Comparison of ENCODE assay signal across 20 cellular contexts in genomic region chr17:50735287-50735686, GRCh38. TPM values are rescaled to one million over a fixed set of nuclear protein-coding genes. Genes with fewer than 3 reads are reported as not detected.
DNase-seq lines count a peak whose midpoint lies in the region; ATAC-seq and TF ChIP-seq lines count a peak whose summit lies in the region.
"Had no signal": no experiment of that assay in that cellular context is flagged by ENCODE, and none has a peak within 500 bp of the region (broad histone marks: within the 10 kb centered on the region; RNA-seq: fewer than 3 reads in every experiment).

No MANE protein-coding gene starts in this region.

- CTCF ChIA-PET in Caco-2 (lab: Charles Lee) = no interaction called here

- peaks cover 73% of the 10 kb centered on the region for H3K4me1 Mint-ChIP-seq in activated naive CD8-positive, alpha-beta T cell (ENCODE audit: low read depth)
- peaks cover 61% of the 10 kb centered on the region for H3K4me1 Mint-ChIP-seq in activated naive CD8-positive, alpha-beta T cell treated with anti-CD3 and anti-CD28 coated beads, Interleukin-2, amount 50 U/mL, for 24 hours
- H3K4me1 Mint-ChIP-seq in Caco-2 (ENCODE audit: low read depth, unreplicated experiment) = peaks cover 23% of the 10 kb centered on the region
- H3K4me1 Mint-ChIP-seq in activated naive CD8-positive, alpha-beta T cell treated with anti-CD3 and anti-CD28 coated beads for 36 hours = peaks cover 70% of the 10 kb centered on the region
- H3K4me1 Mint-ChIP-seq in naive thymus-derived CD8-positive, alpha-beta T cell = peaks cover 18 to 63% (median 61%) of the 10 kb centered on the region in 4 donors

- H3K36me3 Mint-ChIP-seq in activated naive CD8-positive, alpha-beta T cell = peaks cover 10% of the 10 kb centered on the region
- peaks cover 42% of the 10 kb centered on the region for H3K36me3 Mint-ChIP-seq in activated naive CD8-positive, alpha-beta T cell treated with anti-CD3 and anti-CD28 coated beads, Interleukin-2, amount 50 U/mL, for 24 hours (ENCODE audit: low read depth)
- peaks cover 80% of the 10 kb centered on the region for H3K36me3 Mint-ChIP-seq in Caco-2 (ENCODE audit: insufficient read depth, unreplicated experiment)
- peaks cover 26% of the 10 kb centered on the region for H3K36me3 Mint-ChIP-seq in activated naive CD8-positive, alpha-beta T cell treated with anti-CD3 and anti-CD28 coated beads for 36 hours
- peaks cover 4 to 62% (median 6%) of the 10 kb centered on the region in 3 donors for H3K36me3 Mint-ChIP-seq in naive thymus-derived CD8-positive, alpha-beta T cell

- H3K4me3 Mint-ChIP-seq in activated naive CD8-positive, alpha-beta T cell = no peak overlapping the region
- no peak overlapping the region for H3K4me3 Mint-ChIP-seq in activated naive CD8-positive, alpha-beta T cell treated with anti-CD3 and anti-CD28 coated beads, Interleukin-2, amount 50 U/mL, for 24 hours
- no peak overlapping the region for H3K4me3 Mint-ChIP-seq in Caco-2 (ENCODE audit: unreplicated experiment)
- no peak overlapping the region for H3K4me3 Mint-ChIP-seq in activated naive CD8-positive, alpha-beta T cell treated with anti-CD3 and anti-CD28 coated beads for 36 hours
- H3K4me3 Mint-ChIP-seq in naive thymus-derived CD8-positive, alpha-beta T cell = peak overlapping the region in 6 of 10 donors; percentile 5 to 55 (median 18)

- H3K9me3 Mint-ChIP-seq in activated naive CD8-positive, alpha-beta T cell (ENCODE audit: low read depth) = no peaks in the 10 kb centered on the region
- H3K9me3 Mint-ChIP-seq in activated naive CD8-positive, alpha-beta T cell treated with anti-CD3 and anti-CD28 coated beads, Interleukin-2, amount 50 U/mL, for 24 hours = no peaks in the 10 kb centered on the region
- no peaks in the 10 kb centered on the region for H3K9me3 Mint-ChIP-seq in Caco-2 (ENCODE audit: unreplicated experiment)
- H3K9me3 Mint-ChIP-seq in activated naive CD8-positive, alpha-beta T cell treated with anti-CD3 and anti-CD28 coated beads for 36 hours = no peaks in the 10 kb centered on the region
- no peaks in the 10 kb centered on the region for H3K9me3 Mint-ChIP-seq in naive thymus-derived CD8-positive, alpha-beta T cell

- no TSS peak for BruUV-seq in Caco-2 (replicated peaks; lab: Mats Ljungman, UMichigan)

- H3K9me3 ChIP-seq in Caco-2 = no peaks in the 10 kb centered on the region
- H3K9me3 ChIP-seq: HAP-1 had no signal

- ATAC-seq in activated naive CD8-positive, alpha-beta T cell treated with anti-CD3 and anti-CD28 coated beads, Interleukin-2, amount 50 U/mL, for 24 hours = no peak
- no peak for ATAC-seq in naive thymus-derived CD8-positive, alpha-beta T cell
- no peak for ATAC-seq in GM18873 (IDR thresholded peaks at IDR 0.05; ENCODE audit: low FRiP score, unreplicated experiment)

- no peak overlapping the region for H3K27ac ChIP-seq in caudate nucleus (ENCODE audit: low read depth, low read length)

- H3K27ac Mint-ChIP-seq in activated naive CD8-positive, alpha-beta T cell = peak overlapping the region; percentile 10
- H3K27ac Mint-ChIP-seq in activated naive CD8-positive, alpha-beta T cell treated with anti-CD3 and anti-CD28 coated beads, Interleukin-2, amount 50 U/mL, for 24 hours = no peak overlapping the region
- H3K27ac Mint-ChIP-seq in Caco-2 (ENCODE audit: unreplicated experiment) = peak overlapping the region; percentile 6
- peak overlapping the region; percentile 27 for H3K27ac Mint-ChIP-seq in activated naive CD8-positive, alpha-beta T cell treated with anti-CD3 and anti-CD28 coated beads for 36 hours
- H3K27ac Mint-ChIP-seq in naive thymus-derived CD8-positive, alpha-beta T cell = peak overlapping the region in 5 of 10 donors; percentile 27 to 90 (median 46)

- H3K4me1 ChIP-seq in Caco-2 = peaks cover 4% of the 10 kb centered on the region; the same call in 1 of the 2 replicates
- H3K4me1 ChIP-seq: HAP-1 had no signal

- H3K27me3 ChIP-seq in Caco-2 (replicated peaks; ENCODE audit: control insufficient read depth, insufficient read depth, low read length) = no peaks in the 10 kb centered on the region

- intact Hi-C loops in Caco-2 (cut with micrococcal nuclease; ENCODE audit: unreplicated experiment) = loop anchor here (10.0 kb wide), 1 partner anchor 60 kb away; no protein-coding TSS in a partner anchor

- H3K36me3 ChIP-seq in Caco-2 (ENCODE audit: control insufficient read depth, insufficient read depth, low read length) = peaks cover 13% of the 10 kb centered on the region; the same call in 1 of the 2 replicates

- H3K4me3 ChIP-seq in Caco-2 (ENCODE audit: low read depth, low read length) = no peak overlapping the region
- H3K4me3 ChIP-seq: HAP-1 had no signal

- no peak for TF ChIP-seq CTCF in Caco-2 (IDR thresholded peaks at IDR 0.05; ENCODE audit: insufficient read depth in 1 of 2, low read depth in 1 of 2, low read length in 1 of 2, severe bottlenecking in 1 of 2, unreplicated experiment in 1 of 2)

- POLR2A ChIA-PET in Caco-2 (lab: Charles Lee) = interaction anchor here (0.7 kb wide), 1 partner anchor 271 kb away, joined by 3 read pairs; no protein-coding TSS in a partner anchor
- POLR2A ChIA-PET in naive thymus-derived CD8-positive, alpha-beta T cell (lab: Charles Lee) = no interaction called here

- no peaks in the 10 kb centered on the region for H3K27me3 Mint-ChIP-seq in activated naive CD8-positive, alpha-beta T cell
- no peaks in the 10 kb centered on the region for H3K27me3 Mint-ChIP-seq in activated naive CD8-positive, alpha-beta T cell treated with anti-CD3 and anti-CD28 coated beads, Interleukin-2, amount 50 U/mL, for 24 hours
- H3K27me3 Mint-ChIP-seq in Caco-2 (ENCODE audit: insufficient read depth, unreplicated experiment) = no peaks in the 10 kb centered on the region
- no peaks in the 10 kb centered on the region for H3K27me3 Mint-ChIP-seq in activated naive CD8-positive, alpha-beta T cell treated with anti-CD3 and anti-CD28 coated beads for 36 hours
- H3K27me3 Mint-ChIP-seq in naive thymus-derived CD8-positive, alpha-beta T cell = no peaks in the 10 kb centered on the region
- H3K27me3 Mint-ChIP-seq: CD4-positive, CD25-positive, alpha-beta regulatory T cell had no signal

- DNase-seq in activated naive CD8-positive, alpha-beta T cell treated with anti-CD3 and anti-CD28 coated beads, Interleukin-2, amount 50 U/mL, for 24 hours = no peak
- DNase-seq in Caco-2 (no peak), caudate nucleus (lab: John Stamatoyannopoulos, UW) (no peak)
- DNase-seq in activated naive CD8-positive, alpha-beta T cell treated with anti-CD3 and anti-CD28 coated beads for 36 hours = no peak
- DNase-seq in naive thymus-derived CD8-positive, alpha-beta T cell = no peak
- DNase-seq: ACHN; AML-193; CD4-positive, CD25-positive, alpha-beta regulatory T cell; DMS79; KBM-7; NCI-H1417 treated with DMSO at 0.1 percent for 48 hours; NCI-H1930; NCI-H446; NCI-H69; OCI-M1; SIG-M5 had no signal

RNA-seq across cellular contexts. Expression of gene LUC7L3, which starts 15.9 kb away (rescaled TPM):
- 284 and 287 TPM in 2 replicates for total RNA-seq in Caco-2 (2022)
- 100 to 1,000 TPM; 108 to 116 TPM for total RNA-seq in activated naive CD8-positive, alpha-beta T cell treated with anti-CD3 and anti-CD28 coated beads for 36 hours
- total RNA-seq in naive thymus-derived CD8-positive, alpha-beta T cell = 100 to 1,000 TPM; 311 to 345 TPM
- 10 to 100 TPM; 41.6 to 58.4 (median 46.0) TPM for polyA plus RNA-seq in naive thymus-derived CD8-positive, alpha-beta T cell

RNA-seq across cellular contexts. Expression of gene ANKRD40, which starts 27.6 kb away (rescaled TPM):
- total RNA-seq in Caco-2 (2022) = 113 and 114 TPM in 2 replicates
- 10 to 100 TPM; 39.5 to 40.2 TPM for total RNA-seq in activated naive CD8-positive, alpha-beta T cell treated with anti-CD3 and anti-CD28 coated beads for 36 hours
- total RNA-seq in naive thymus-derived CD8-positive, alpha-beta T cell = 10 to 100 TPM; 35.5 to 39.5 TPM
- polyA plus RNA-seq in naive thymus-derived CD8-positive, alpha-beta T cell = 1 to 10 TPM; 2.8 to 5.2 (median 4.3) TPM

RNA-seq across cellular contexts. Expression of gene ANKRD40CL, which starts 32.0 kb away (rescaled TPM):
- 11.2 and 11.4 TPM in 2 replicates for total RNA-seq in Caco-2 (2022)
- total RNA-seq in activated naive CD8-positive, alpha-beta T cell treated with anti-CD3 and anti-CD28 coated beads for 36 hours = not detected
- total RNA-seq in naive thymus-derived CD8-positive, alpha-beta T cell = not detected
- polyA plus RNA-seq in naive thymus-derived CD8-positive, alpha-beta T cell = not detected
- total RNA-seq: CD4-positive, CD25-positive, alpha-beta regulatory T cell; RPMI7951 had no signal
- polyA plus RNA-seq: CD4-positive, CD25-positive, alpha-beta regulatory T cell had no signal

Comparison
In these comparisons a context has a peak if more than half of its experiments do, and no peak if none do; other contexts are left out.
1. H3K4me3 Mint-ChIP-seq: peak in naive thymus-derived CD8-positive, alpha-beta T cell (6 of 10); none in activated naive CD8-positive, alpha-beta T cell (single experiment), activated naive CD8-positive, alpha-beta T cell treated with anti-CD3 and anti-CD28 coated beads, Interleukin-2, amount 50 U/mL, for 24 hours (single experiment), Caco-2 (single experiment) and activated naive CD8-positive, alpha-beta T cell treated with anti-CD3 and anti-CD28 coated beads for 36 hours (single experiment).
2. RNA of gene ANKRD40CL, which starts 32.0 kb away (total RNA-seq): 11.2 to 11.4 TPM in Caco-2; not detected in activated naive CD8-positive, alpha-beta T cell treated with anti-CD3 and anti-CD28 coated beads for 36 hours and not detected in naive thymus-derived CD8-positive, alpha-beta T cell; every median in the first group is over 10 times any median in the second.